ENCODE assay signal across 8 cellular contexts in genomic region chr2:231780123-231780908, GRCh38. TPM values are rescaled to one million over a fixed set of nuclear protein-coding genes. Genes with fewer than 3 reads are reported as not detected.
DNase-seq lines count a peak whose midpoint lies in the region; ATAC-seq and TF ChIP-seq lines count a peak whose summit lies in the region.

No MANE protein-coding gene starts in this region.

- TF ChIP-seq CTCF in AG10803 (conservative IDR thresholded peaks at IDR 0.05; ENCODE audit: low read length) (no peak), RWPE1 (conservative IDR thresholded peaks at IDR 0.05; ENCODE audit: low read depth) (no peak), dorsolateral prefrontal cortex (IDR thresholded peaks at IDR 0.05 in 54 of 56, conservative IDR thresholded peaks at IDR 0.05 in 2 of 56; ENCODE audit: low read depth in 1 of 56, partially characterized antibody in 56 of 56) (no peak)

- H3K27me3 ChIP-seq in dorsolateral prefrontal cortex, result no peaks in the 10 kb centered on the region
- H3K27me3 ChIP-seq in mucosa of stomach (ENCODE audit: control insufficient read depth, insufficient read depth, low read length), result no peaks in the 10 kb centered on the region

- CTCF ChIA-PET in RWPE1 (lab: Yijun Ruan, JAX), result no interaction called here

- peaks cover 4% of the 10 kb centered on the region for H3K4me1 ChIP-seq in mucosa of stomach (ENCODE audit: control insufficient read depth, insufficient read depth, low read length)

- peak overlapping the region; percentile 73 for H3K9ac ChIP-seq in mucosa of stomach (ENCODE audit: low read length)

- no peaks in the 10 kb centered on the region for H3K9me3 ChIP-seq in mucosa of stomach (ENCODE audit: control insufficient read depth, low read length)

- H3K4me3 ChIP-seq in AG10803 (ENCODE audit: low read length) (peak overlapping the region; percentile 92), dorsolateral prefrontal cortex (peak overlapping the region; percentile 67 to 100 (median 92)), mucosa of stomach (ENCODE audit: low read length) (peak overlapping the region; percentile 87)

- ATAC-seq in GM21390 (IDR thresholded peaks at IDR 0.05; ENCODE audit: unreplicated experiment) (peak; percentile 5), HG02798 (IDR thresholded peaks at IDR 0.05; ENCODE audit: poor library complexity, unreplicated experiment) (no peak)

- POLR2A ChIA-PET in RWPE1 (lab: Yijun Ruan, JAX; ENCODE audit: low non-redundant PET), result interaction anchor here (0.6 kb wide), 1 partner anchor 1567 kb away, joined by 3 read pairs; no protein-coding TSS in a partner anchor

- intact Hi-C loops in dorsolateral prefrontal cortex (cut with DNase I), result loop anchor here (5.0 to 10.0 kb wide), 4 partner anchors 63 to 168 kb away; partner anchors contain the start of gene PTMA (in 1 of the 2)

- H3K27ac ChIP-seq in RWPE1, result peak overlapping the region; percentile 85
- H3K27ac ChIP-seq in dorsolateral prefrontal cortex, result peak overlapping the region in 47 of 59 donors; percentile 68 to 97 (median 94)

- H3K36me3 ChIP-seq in mucosa of stomach (ENCODE audit: control insufficient read depth, insufficient read depth, low read length), result no peaks in the 10 kb centered on the region

- DNase-seq in AG10803 (ENCODE audit: low read depth) (no peak), RWPE1 (ENCODE audit: low spot score) (peak; percentile 30), dorsolateral prefrontal cortex (peak in 1 of 10 donors; percentile 45), DMS114 treated with DMSO at 0.1 percent for 48 hours (lab: John Stamatoyannopoulos, UW; ENCODE audit: unreplicated experiment) (no peak), inferior parietal cortex (ENCODE audit: extremely low spot score) (no peak)

RNA-seq across cellular contexts. Expression of gene PDE6D, which starts 0.8 kb away (rescaled TPM):
- total RNA-seq in dorsolateral prefrontal cortex, result 10 to 100 TPM; 26.1 to 44.6 (median 33.3) TPM

RNA-seq across cellular contexts. Expression of gene COPS7B, which starts 5.9 kb away (rescaled TPM):
- 10 to 100 TPM; 44.7 to 78.3 (median 57.9) TPM for total RNA-seq in dorsolateral prefrontal cortex
